Comparison of ENCODE assay signal across 8 cellular contexts in genomic region chr17:63848834-63849689, GRCh38. TPM values are rescaled to one million over a fixed set of nuclear protein-coding genes. Genes with fewer than 3 reads are reported as not detected.
DNase-seq lines count a peak whose midpoint lies in the region; ATAC-seq and TF ChIP-seq lines count a peak whose summit lies in the region.

No MANE protein-coding gene starts in this region.

- H3K27me3 ChIP-seq in esophagus squamous epithelium (no peaks in the 10 kb centered on the region), SJCRH30 (no peaks in the 10 kb centered on the region; the same call in 1 of the 2 replicates)

- peak; percentile 75 for TF ChIP-seq CTCF in GM12865 (IDR thresholded peaks at IDR 0.05; ENCODE audit: insufficient read depth, low read depth, low read length, missing control alignments)
- peak in 5 of 6 experiments; percentile 52 to 64 (median 58) for TF ChIP-seq CTCF in esophagus squamous epithelium (IDR thresholded peaks at IDR 0.05)

- intact Hi-C loops in esophagus squamous epithelium (cut with DNase I) = no loop called here

- 24 to 38% methylated on average over 37 to 41 of the region's 82 CpGs for WGBS in esophagus squamous epithelium, 2 donors

- H3K27me3 Mint-ChIP-seq in activated T-cell treated with anti-CD3 and anti-CD28 coated beads, Interleukin-2, amount 50 U/mL, for 4 hours (ENCODE audit: low read depth) = no peaks in the 10 kb centered on the region

- H3K9me3 Mint-ChIP-seq in activated T-cell treated with anti-CD3 and anti-CD28 coated beads, Interleukin-2, amount 50 U/mL, for 4 hours = peaks cover 9% of the 10 kb centered on the region

- H3K27ac ChIP-seq in esophagus squamous epithelium (peak overlapping the region in 3 of 4 donors; percentile 64 to 74 (median 68)), SJCRH30 (no peak overlapping the region)

- H3K4me3 ChIP-seq in GM12865 (ENCODE audit: low read depth, low read length) (peak overlapping the region; percentile 47), esophagus squamous epithelium (peak overlapping the region in 3 of 4 donors; percentile 23 to 64 (median 37)), SJCRH30 (no peak overlapping the region)

- DNase-seq in GM12865 (ENCODE audit: low read depth) (peak; percentile 96), NOMO-1 treated with DMSO at 0.1 percent for 48 hours (lab: John Stamatoyannopoulos, UW; ENCODE audit: unreplicated experiment) (peak; percentile 95), esophagus squamous epithelium (lab: John Stamatoyannopoulos, UW) (peak; percentile 67), myocyte (ENCODE audit: low read depth) (peak; percentile 83), SJCRH30 (no peak)
- peak; percentile 95 for DNase-seq in activated T-cell treated with anti-CD3 and anti-CD28 coated beads, Interleukin-2, amount 50 U/mL, for 4 hours
- peak; percentile 89 to 95 for DNase-seq in stimulated activated CD8-positive, alpha-beta memory T cell treated with anti-CD3 and anti-CD28 coated beads, Interleukin-7, amount 100 ng/mL, for 1 hour (ENCODE audit: low read depth in 2 of 2)

- peak overlapping the region; percentile 87 for H3K4me3 Mint-ChIP-seq in activated T-cell treated with anti-CD3 and anti-CD28 coated beads, Interleukin-2, amount 50 U/mL, for 4 hours

- no peaks in the 10 kb centered on the region for H3K36me3 ChIP-seq in esophagus squamous epithelium
- H3K36me3 ChIP-seq in SJCRH30 = no peaks in the 10 kb centered on the region

- H3K4me1 ChIP-seq in esophagus squamous epithelium = peaks cover 4 to 14% (median 5%) of the 10 kb centered on the region in 3 donors
- no peaks in the 10 kb centered on the region; the same call in 1 of the 2 replicates for H3K4me1 ChIP-seq in SJCRH30

- H3K4me1 Mint-ChIP-seq in activated T-cell treated with anti-CD3 and anti-CD28 coated beads, Interleukin-2, amount 50 U/mL, for 4 hours (ENCODE audit: low read depth) = peaks cover 15% of the 10 kb centered on the region

- ATAC-seq in HG02678 (IDR thresholded peaks at IDR 0.05; ENCODE audit: unreplicated experiment) = peak; percentile 90
- peak; percentile 97 for ATAC-seq in activated T-cell treated with anti-CD3 and anti-CD28 coated beads, Interleukin-2, amount 50 U/mL, for 4 hours

- H3K9me3 ChIP-seq in esophagus squamous epithelium = peaks cover 0 to 6% (median 0%) of the 10 kb centered on the region in 3 donors
- no peaks in the 10 kb centered on the region for H3K9me3 ChIP-seq in SJCRH30 (replicated peaks)

- H3K36me3 Mint-ChIP-seq in activated T-cell treated with anti-CD3 and anti-CD28 coated beads, Interleukin-2, amount 50 U/mL, for 4 hours (ENCODE audit: insufficient read depth) = no peaks in the 10 kb centered on the region

- no peak for TF ChIP-seq POLR2A in esophagus squamous epithelium (IDR thresholded peaks at IDR 0.05)

RNA-seq across cellular contexts. Expression of gene SMARCD2, which starts 6.6 kb away (rescaled TPM):
- 10 to 100 TPM; 81.4 to 87.9 (median 83.8) TPM for total RNA-seq in activated T-cell treated with anti-CD3 and anti-CD28 coated beads, Interleukin-2, amount 50 U/mL, for 4 hours
- total RNA-seq in esophagus squamous epithelium = 100 to 1,000 TPM; 111 to 161 (median 133) TPM
- total RNA-seq in myocyte = 28.5 and 28.8 TPM in 2 replicates
- polyA plus RNA-seq in myocyte (2012) = 31.2 TPM
- total RNA-seq in SJCRH30 (2014; rRNA removed; shearing (Covaris generic)) = 35.7 and 38.5 TPM in 2 replicates

RNA-seq across cellular contexts. Expression of gene FTSJ3, which starts 21.6 kb away (rescaled TPM):
- total RNA-seq in activated T-cell treated with anti-CD3 and anti-CD28 coated beads, Interleukin-2, amount 50 U/mL, for 4 hours = 100 to 1,000 TPM; 123 to 169 (median 157) TPM
- 10 to 100 TPM; 19.8 to 52.3 (median 29.0) TPM for total RNA-seq in esophagus squamous epithelium
- 27.9 and 49.9 TPM in 2 replicates for total RNA-seq in myocyte
- polyA plus RNA-seq in myocyte (2012) = 32.9 TPM
- 34.9 and 35.1 TPM in 2 replicates for total RNA-seq in SJCRH30 (2014; rRNA removed; shearing (Covaris generic))

RNA-seq across cellular contexts. Expression of gene PSMC5, which starts 21.8 kb away (rescaled TPM):
- 100 to 1,000 TPM; 272 to 298 (median 280) TPM for total RNA-seq in activated T-cell treated with anti-CD3 and anti-CD28 coated beads, Interleukin-2, amount 50 U/mL, for 4 hours
- total RNA-seq in esophagus squamous epithelium = 10 to 100 TPM; 55.0 to 87.9 (median 80.7) TPM
- total RNA-seq in myocyte = 36.8 and 50.2 TPM in 2 replicates
- 161 TPM for polyA plus RNA-seq in myocyte (2012)
- total RNA-seq in SJCRH30 (2014; rRNA removed; shearing (Covaris generic)) = 52.7 and 64.8 TPM in 2 replicates

RNA-seq across cellular contexts. Expression of gene CSH2, which starts 24.4 kb away (rescaled TPM):
- total RNA-seq in activated T-cell treated with anti-CD3 and anti-CD28 coated beads, Interleukin-2, amount 50 U/mL, for 4 hours = not detected
- total RNA-seq in esophagus squamous epithelium = not detected
- not detected in 2 replicates for total RNA-seq in myocyte
- not detected for polyA plus RNA-seq in myocyte (2012)
- not detected in 2 replicates for total RNA-seq in SJCRH30 (2014; rRNA removed; shearing (Covaris generic))

RNA-seq across cellular contexts. Expression of gene GH2, which starts 32.7 kb away (rescaled TPM):
- not detected for total RNA-seq in activated T-cell treated with anti-CD3 and anti-CD28 coated beads, Interleukin-2, amount 50 U/mL, for 4 hours
- total RNA-seq in esophagus squamous epithelium (not detected), myocyte (not detected in 2 replicates)
- polyA plus RNA-seq in myocyte (2012) = not detected
- total RNA-seq in SJCRH30 (2014; rRNA removed; shearing (Covaris generic)) = not detected in 2 replicates

Comparison
In these comparisons a context has a peak if more than half of its experiments do, and no peak if none do; other contexts are left out.
1. DNase-seq: peak in GM12865 (single experiment), NOMO-1 treated with DMSO at 0.1 percent for 48 hours (single experiment), activated T-cell treated with anti-CD3 and anti-CD28 coated beads, Interleukin-2, amount 50 U/mL, for 4 hours (single experiment), esophagus squamous epithelium (single experiment), myocyte (single experiment) and stimulated activated CD8-positive, alpha-beta memory T cell treated with anti-CD3 and anti-CD28 coated beads, Interleukin-7, amount 100 ng/mL, for 1 hour (2 of 2); none in SJCRH30 (0 of 2).